Comparison of ENCODE assay signal across 16 cellular contexts in the genomic region with DNA sequence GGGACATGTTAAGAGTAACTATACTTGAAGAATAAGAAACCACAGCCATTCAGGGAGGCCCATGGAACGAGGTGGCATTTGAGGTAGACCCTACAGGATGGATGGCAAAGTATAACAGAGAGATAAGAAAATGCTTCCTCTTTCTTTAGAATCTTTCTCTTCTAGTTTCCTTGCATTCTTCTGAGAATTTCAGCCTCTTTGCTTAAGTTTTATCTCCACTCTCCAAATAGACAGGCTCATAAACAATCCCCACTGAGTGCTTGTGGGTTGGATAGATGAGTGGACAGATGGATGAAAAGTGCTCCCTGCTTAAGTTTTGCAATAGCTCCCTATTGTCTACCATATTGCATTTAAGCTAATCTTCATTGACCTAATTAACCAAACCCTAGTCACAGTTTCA.
"Had no signal": no experiment of that assay in that cellular context is flagged by ENCODE, and none has a peak within 500 bp of the region (broad histone marks: within the 10 kb centered on the region; RNA-seq: fewer than 3 reads in every experiment).

No MANE protein-coding gene starts in this region.

- DNase-seq: activated CD4-positive, alpha-beta T cell treated with anti-CD3 and anti-CD28 coated beads for 36 hours; activated CD4-positive, alpha-beta T cell treated with anti-CD3 and anti-CD28 coated beads, Interleukin-2, amount 50 U/mL, for 48 hours; activated gamma-delta T cell treated with Interleukin-2 at 50 U/mL for 16 hours; activated T-cell treated with anti-CD3 and anti-CD28 coated beads for 4 hours; amniotic stem cell; caudate nucleus; foreskin fibroblast; left lung; right lobe of liver; small intestine; stimulated activated CD4-positive, alpha-beta T cell treated with anti-CD3 and anti-CD28 coated beads, Interleukin-15, amount 100 ng/mL, for 24 hours; stimulated activated CD4-positive, alpha-beta T cell treated with anti-CD3 and anti-CD28 coated beads, Interleukin-2, amount 100 ng/mL, for 48 hours; stomach; T1000; testis had no signal

- ATAC-seq: activated CD4-positive, alpha-beta T cell treated with anti-CD3 and anti-CD28 coated beads for 36 hours; activated naive CD4-positive, alpha-beta T cell treated with anti-CD3 and anti-CD28 coated beads, Interleukin-2, amount 50 U/mL, for 72 hours; left lung; right lobe of liver had no signal
